Comparison of ENCODE assay signal across 8 cellular contexts in genomic region chr3:128123538-128124368, GRCh38. TPM values are rescaled to one million over a fixed set of nuclear protein-coding genes. Genes with fewer than 3 reads are reported as not detected.
A peak's percentile ranks its signal among the peaks of the same experiment; 100 is the strongest.
DNase-seq lines count a peak whose midpoint lies in the region; ATAC-seq and TF ChIP-seq lines count a peak whose summit lies in the region.

Gene RUVBL1 (minus strand): TSS chr3:128123812. CDS start chr3:128123724, 88 bp downstream.

- H3K27me3 Mint-ChIP-seq in dendritic cell treated with granulocyte-macrophage colony-stimulating factor and Interleukin-4, amounts not matched to agents 40 ng/mL and 50 ng/mL, for 4 days, result no peaks in the 10 kb centered on the region

- peak within 1 kb of the TSS; percentile 68 to 89 for H3K27ac ChIP-seq in left lung

- H3K36me3 Mint-ChIP-seq in dendritic cell treated with granulocyte-macrophage colony-stimulating factor and Interleukin-4, amounts not matched to agents 40 ng/mL and 50 ng/mL, for 4 days (ENCODE audit: low read depth), result peaks cover 8% of the 10 kb centered on the region

- H3K27ac Mint-ChIP-seq in dendritic cell treated with granulocyte-macrophage colony-stimulating factor and Interleukin-4, amounts not matched to agents 40 ng/mL and 50 ng/mL, for 4 days, result peak within 1 kb of the TSS; percentile 93

- peak; percentile 99 for ATAC-seq in GM19372 (IDR thresholded peaks at IDR 0.05; ENCODE audit: low read depth, unreplicated experiment)
- ATAC-seq in HG03558 (IDR thresholded peaks at IDR 0.05; ENCODE audit: extremely low read depth, unreplicated experiment), result peak; percentile 98
- ATAC-seq in left lung, result peak; percentile 100

- peak within 1 kb of the TSS; percentile 81 to 92 for H3K4me3 ChIP-seq in left lung

- TF ChIP-seq CTCF in left lung (IDR thresholded peaks at IDR 0.05), result no peak

- peaks cover 0 to 2% of the 10 kb centered on the region in 2 donors for H3K36me3 ChIP-seq in left lung

- no peaks in the 10 kb centered on the region for H3K9me3 ChIP-seq in left lung

- H3K4me1 Mint-ChIP-seq in dendritic cell treated with granulocyte-macrophage colony-stimulating factor and Interleukin-4, amounts not matched to agents 40 ng/mL and 50 ng/mL, for 4 days (ENCODE audit: low read depth), result peaks cover 16% of the 10 kb centered on the region

- intact Hi-C loops in dendritic cell treated with granulocyte-macrophage colony-stimulating factor and Interleukin-4, amounts not matched to agents 40 ng/mL and 50 ng/mL, for 4 days (cut with micrococcal nuclease), result loop anchor here (5.0 kb wide), 1 partner anchor 46 kb away; no protein-coding TSS in a partner anchor
- intact Hi-C loops in left lung (cut with DNase I), result no loop called here

- no peaks in the 10 kb centered on the region for H3K9me3 Mint-ChIP-seq in dendritic cell treated with granulocyte-macrophage colony-stimulating factor and Interleukin-4, amounts not matched to agents 40 ng/mL and 50 ng/mL, for 4 days

- DNase-seq in C1 segment of cervical spinal cord (lab: John Stamatoyannopoulos, UW) (peak; percentile 55 to 98 (median 93)), NCI-H748 treated with DMSO at 0.1 percent for 48 hours (lab: John Stamatoyannopoulos, UW) (peak; percentile 87), left lung (peak; percentile 97 to 98)
- DNase-seq in activated CD4-positive, alpha-beta T cell treated with anti-CD3 and anti-CD28 coated beads, Interleukin-2, amount 50 U/mL, for 24 hours (ENCODE audit: low read depth in 1 of 2, low spot score in 1 of 2), result peak; percentile 92 to 98
- DNase-seq in stimulated activated CD4-positive, alpha-beta T cell treated with anti-CD3 and anti-CD28 coated beads, Interleukin-2, amount 100 ng/mL, for 48 hours, result peak; percentile 93 to 94

- H3K27me3 ChIP-seq in left lung, result no peaks in the 10 kb centered on the region

- H3K4me1 ChIP-seq in left lung, result peaks cover 7 to 21% of the 10 kb centered on the region in 2 donors

- H3K4me3 Mint-ChIP-seq in dendritic cell treated with granulocyte-macrophage colony-stimulating factor and Interleukin-4, amounts not matched to agents 40 ng/mL and 50 ng/mL, for 4 days, result peak within 1 kb of the TSS; percentile 96

RNA-seq across cellular contexts. Expression of gene RUVBL1, which starts in this region (rescaled TPM):
- 10 to 100 TPM; 22.3 to 33.1 TPM for total RNA-seq in left lung

Comparison
In these comparisons a context has a peak if more than half of its experiments do, and no peak if none do; other contexts are left out.
1. Peak in every context shown above with its lines: DNase-seq, ATAC-seq, H3K4me3 ChIP-seq and H3K27ac ChIP-seq.